Comparison of ENCODE assay signal across 19 cellular contexts in the genomic region with DNA sequence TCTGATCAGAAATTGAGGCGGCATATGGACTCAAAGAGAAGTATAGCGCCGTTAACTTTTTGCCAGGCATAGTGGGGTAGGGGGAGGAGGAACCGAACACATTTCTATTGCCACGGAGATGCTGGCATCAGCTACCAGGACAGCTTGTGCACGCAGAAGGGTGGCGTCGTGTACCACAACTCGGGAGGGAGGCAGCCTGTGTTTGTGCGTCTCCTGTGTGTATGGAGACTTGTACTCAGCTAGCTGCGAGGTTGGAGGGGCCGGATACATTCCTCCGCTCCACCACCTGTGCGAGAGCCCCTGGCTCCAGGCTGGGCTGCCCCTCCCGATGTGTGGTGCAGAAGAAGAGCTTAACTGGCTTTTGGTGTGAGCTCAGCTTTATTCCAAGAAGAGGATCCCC.
DNase-seq lines count a peak whose midpoint lies in the region; ATAC-seq and TF ChIP-seq lines count a peak whose summit lies in the region.
"Had no signal": no experiment of that assay in that cellular context is flagged by ENCODE, and none has a peak within 500 bp of the region (broad histone marks: within the 10 kb centered on the region; RNA-seq: fewer than 3 reads in every experiment).

No MANE protein-coding gene starts in this region.

- H3K36me3 ChIP-seq in uterus = no peaks in the 10 kb centered on the region
- H3K36me3 ChIP-seq: BLaER1 had no signal

- ATAC-seq in HG02798 (IDR thresholded peaks at IDR 0.05; ENCODE audit: poor library complexity, unreplicated experiment) = no peak
- ATAC-seq in HG02610 (IDR thresholded peaks at IDR 0.05; ENCODE audit: unreplicated experiment) = no peak
- ATAC-seq: CD8-positive, alpha-beta T cell; HepG2 had no signal

- H3K4me1 ChIP-seq in uterus = no peaks in the 10 kb centered on the region
- H3K4me1 ChIP-seq: BLaER1 had no signal

- no peaks in the 10 kb centered on the region for H3K9me3 ChIP-seq in uterus
- H3K9me3 ChIP-seq: BLaER1 had no signal

- intact Hi-C loops in posterior cingulate gyrus (cut with DNase I) (no loop called here), uterus (cut with DNase I; ENCODE audit: low total_unique reads) (no loop called here)

- DNase-seq in NCI-H1092 treated with DMSO at 0.1 percent for 48 hours (lab: John Stamatoyannopoulos, UW) (peak; percentile 3), NCI-H1092 (lab: John Stamatoyannopoulos, UW) (no peak), NCI-H1694 (lab: John Stamatoyannopoulos, UW) (peak; percentile 95), anterior cingulate cortex (lab: John Stamatoyannopoulos, UW) (peak in 49 of 58 donors; percentile 2 to 77 (median 33)), posterior cingulate gyrus (peak; percentile 22 to 95 (median 60)), uterus (no peak)
- DNase-seq: CD8-positive, alpha-beta T cell; GF-D8; NCI-H1048; NCI-H187; NCI-H510A treated with DMSO at 0.1 percent for 48 hours; NK-92 treated with Interleukin-12 subunit alpha and Interleukin-12 subunit beta, amount 100 ng/mL, for 24 hours had no signal

- no peak overlapping the region for H3K4me3 ChIP-seq in uterus
- H3K4me3 ChIP-seq: BLaER1 had no signal

- no peak for TF ChIP-seq CTCF in uterus (IDR thresholded peaks at IDR 0.05)

- TF ChIP-seq POLR2A in uterus (IDR thresholded peaks at IDR 0.05) = no peak

- H3K27me3 ChIP-seq in uterus = no peaks in the 10 kb centered on the region
- H3K27me3 ChIP-seq: BLaER1 had no signal

- no peak overlapping the region for H3K27ac ChIP-seq in uterus
- H3K27ac ChIP-seq: 22Rv1, BLaER1, KMS-11, RWPE1 had no signal

Comparison
In these comparisons a context has a peak if more than half of its experiments do, and no peak if none do; other contexts are left out.
1. DNase-seq: peak in NCI-H1092 treated with DMSO at 0.1 percent for 48 hours (single experiment), NCI-H1694 (single experiment), anterior cingulate cortex (49 of 58) and posterior cingulate gyrus (10 of 10); none in NCI-H1092 (single experiment) and uterus (0 of 2).